Comparison of ENCODE assay signal across 11 cellular contexts in the genomic region with DNA sequence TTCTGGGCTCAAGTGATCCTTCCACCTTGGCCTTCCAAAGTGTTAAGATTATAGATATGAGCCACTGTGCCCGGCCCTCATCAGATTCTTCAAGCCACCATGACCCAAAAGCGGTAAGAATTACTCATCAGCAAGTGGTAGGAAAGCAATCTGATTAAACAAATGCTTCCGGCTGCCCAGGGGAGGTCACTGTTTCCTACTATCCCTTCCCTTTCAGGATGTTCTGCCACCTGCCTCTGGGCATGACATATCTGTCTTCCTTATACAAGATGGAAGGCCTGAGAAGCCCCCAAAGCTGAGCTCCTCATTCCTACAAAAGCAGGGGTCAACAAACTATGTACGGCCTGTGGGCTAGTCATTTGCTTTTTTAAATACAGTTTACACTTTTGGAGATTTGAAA. TPM values are rescaled to one million over a fixed set of nuclear protein-coding genes. Genes with fewer than 3 reads are reported as not detected.
DNase-seq lines count a peak whose midpoint lies in the region; ATAC-seq, FAIRE-seq and TF ChIP-seq lines count a peak whose summit lies in the region.
"Had no signal": no experiment of that assay in that cellular context is flagged by ENCODE, and none has a peak within 500 bp of the region (broad histone marks: within the 10 kb centered on the region; RNA-seq: fewer than 3 reads in every experiment).

No MANE protein-coding gene starts in this region.

- no peak overlapping the region for H3K9ac ChIP-seq in mammary epithelial cell (ENCODE audit: insufficient read depth, low read length)

- DNase-seq in SHP77 (lab: John Stamatoyannopoulos, UW) (peak; percentile 53 to 61), SHP77 treated with DMSO at 0.1 percent for 48 hours (lab: John Stamatoyannopoulos, UW) (no peak), NCI-H226 (peak; percentile 56), mammary epithelial cell (peak; percentile 50), pulmonary artery endothelial cell (ENCODE audit: low read depth, low spot score) (peak; percentile 45), GM19239 (ENCODE audit: insufficient read length, low spot score) (no peak), pancreas (no peak)
- no peak for DNase-seq in activated CD4-positive, CD25-positive, alpha-beta regulatory T cell (lab: John Stamatoyannopoulos, UW)
- DNase-seq: Karpas-422; occipital lobe; stimulated activated CD4-positive, alpha-beta T cell treated with anti-CD3 and anti-CD28 coated beads, Interleukin-4, amount 100 ng/mL, for 4 hours had no signal

- H3K9me3 ChIP-seq in mammary epithelial cell (replicated peaks; ENCODE audit: insufficient read depth, low read length) (no peaks in the 10 kb centered on the region), pancreas (no peaks in the 10 kb centered on the region)

- BruUV-seq in mammary epithelial cell (replicated peaks; lab: Mats Ljungman, UMichigan): TSS peak; percentile 94

- in situ Hi-C loops in mammary epithelial cell (cut with MboI; ENCODE audit: low sequenced_read_pairs in 2 of 2): loop anchor here in 1 of 2 donors (5.0 kb wide), 1 partner anchor 91 kb away; no protein-coding TSS in a partner anchor

- TF ChIP-seq CTCF in mammary epithelial cell (conservative IDR thresholded peaks at IDR 0.05 in 1 of 2, IDR thresholded peaks at IDR 0.05 in 1 of 2; ENCODE audit: extremely low read depth in 1 of 2, insufficient read depth in 1 of 2, low read depth in 1 of 2, low read length in 2 of 2) (peak in 1 of 2 donors; percentile 42), pancreas (IDR thresholded peaks at IDR 0.05) (no peak)

- FAIRE-seq in GM19239 (lab: Jason Lieb, UNC): no peak
- FAIRE-seq in pancreas (lab: Jason Lieb, UNC): no peak

- intact Hi-C loops in mammary epithelial cell (cut with micrococcal nuclease) (loop anchor here (2.0 kb wide), 1 partner anchor 39 kb away; a partner anchor contains a TSS), pancreas (cut with DNase I) (no loop called here)

- H3K4me2 ChIP-seq in mammary epithelial cell (ENCODE audit: insufficient read depth, low read depth, low read length): no peak overlapping the region

- CTCF ChIA-PET in mammary epithelial cell (lab: Charles Lee; ENCODE audit: low non-redundant PET): interaction anchor here (1.6 kb wide), 1 partner anchor 9 kb away, joined by 24 read pairs; a partner anchor contains a TSS

- H3K79me2 ChIP-seq in mammary epithelial cell (ENCODE audit: insufficient read depth, low read length): peaks cover 10% of the 10 kb centered on the region

- H4K20me1 ChIP-seq in mammary epithelial cell (ENCODE audit: insufficient read depth, low read length): no peaks in the 10 kb centered on the region

- H3K27ac ChIP-seq in mammary epithelial cell (ENCODE audit: insufficient read depth, low read depth, low read length) (no peak overlapping the region), pancreas (no peak overlapping the region)

- H3K4me1 ChIP-seq in mammary epithelial cell (ENCODE audit: insufficient read depth, low read length) (peaks cover 30% of the 10 kb centered on the region), pancreas (no peaks in the 10 kb centered on the region)

- dilution Hi-C loops in mammary epithelial cell (cut with HindIII; ENCODE audit: low sequenced_read_pairs): no loop called here

- peaks cover 4% of the 10 kb centered on the region for H3K36me3 ChIP-seq in mammary epithelial cell (ENCODE audit: insufficient read depth, low read length)
- H3K36me3 ChIP-seq in pancreas: no peaks in the 10 kb centered on the region

- H3K4me3 ChIP-seq in mammary epithelial cell (replicated peaks in 1 of 3; ENCODE audit: insufficient read depth in 1 of 3, low read depth in 2 of 3, low read length in 3 of 3) (no peak overlapping the region), pancreas (no peak overlapping the region)

- H3K27me3 ChIP-seq in mammary epithelial cell (ENCODE audit: insufficient read depth, low read length) (no peaks in the 10 kb centered on the region), pancreas (no peaks in the 10 kb centered on the region)

- WGBS in mammary epithelial cell (ENCODE audit: low coverage, missing lambda C conversion rate): 36% methylated on average over 3 of the region's 4 CpGs
- WGBS in pancreas, 2 donors: 65 to 76% methylated on average over 4 of the region's 4 CpGs

- no peak overlapping the region for H2AFZ ChIP-seq in mammary epithelial cell (ENCODE audit: low read depth, low read length)

- ATAC-seq in pancreas: no peak

RNA-seq across cellular contexts. Expression of a gene that starts 6.9 kb away (rescaled TPM):
- total RNA-seq in mammary epithelial cell (10 to 100 TPM in 1 of 2 donors, 1 to 10 TPM in 1; 8.5 to 29.3 TPM), pulmonary artery endothelial cell (7.5 TPM in 2 replicates), pancreas (1 to 10 TPM; 5.2 to 8.6 (median 6.0) TPM)
- polyA plus RNA-seq in mammary epithelial cell (3.6 TPM), pancreas (1 to 10 TPM; 8.5 TPM)
- polyA minus RNA-seq in mammary epithelial cell: 1.1 TPM

RNA-seq across cellular contexts. Expression of a gene that starts 9.4 kb away (rescaled TPM):
- total RNA-seq in mammary epithelial cell: 10 to 100 TPM; 36.7 to 76.3 TPM
- 43.1 TPM for polyA plus RNA-seq in mammary epithelial cell
- polyA minus RNA-seq in mammary epithelial cell: 7.2 TPM
- 35.8 and 44.0 TPM in 2 replicates for total RNA-seq in pulmonary artery endothelial cell
- 10 to 100 TPM; 32.4 to 41.9 (median 37.1) TPM for total RNA-seq in pancreas
- polyA plus RNA-seq in pancreas: 10 to 100 TPM; 42.9 to 78.1 TPM

RNA-seq across cellular contexts. Expression of a gene that starts 13.1 kb away (rescaled TPM):
- total RNA-seq in mammary epithelial cell (10 to 100 TPM; 35.8 to 83.1 TPM), pulmonary artery endothelial cell (30.0 and 30.3 TPM in 2 replicates), pancreas (10 to 100 TPM in 3 of 6 donors, 1 to 10 TPM in 3; 6.1 to 12.4 (median 9.3) TPM)
- polyA plus RNA-seq in mammary epithelial cell (72.6 TPM), pancreas (10 to 100 TPM; 21.4 to 25.4 TPM)
- polyA minus RNA-seq in mammary epithelial cell: 26.9 TPM

RNA-seq across cellular contexts. Expression of a gene that starts 14.6 kb away (rescaled TPM):
- under 1 TPM; 0.47 to 0.50 TPM for total RNA-seq in mammary epithelial cell
- 0.24 TPM for polyA plus RNA-seq in mammary epithelial cell
- not detected for polyA minus RNA-seq in mammary epithelial cell
- total RNA-seq in pulmonary artery endothelial cell: 1.3 and 3.0 TPM in 2 replicates
- total RNA-seq in pancreas: under 1 TPM in 5 of 6 donors, not detected in 1; 0.04 to 0.59 (median 0.12) TPM
- under 1 TPM; 0.23 to 0.35 TPM for polyA plus RNA-seq in pancreas

RNA-seq across cellular contexts. Expression of a gene that starts 29.0 kb away (rescaled TPM):
- total RNA-seq in mammary epithelial cell (10 to 100 TPM; 59.0 to 70.7 TPM), pulmonary artery endothelial cell (126 and 150 TPM in 2 replicates), pancreas (10 to 100 TPM; 25.5 to 46.8 (median 31.8) TPM)
- polyA plus RNA-seq in mammary epithelial cell (94.5 TPM), pancreas (10 to 100 TPM; 64.1 to 71.1 TPM)
- 26.3 TPM for polyA minus RNA-seq in mammary epithelial cell

Comparison
In these comparisons a context has a peak if more than half of its experiments do, and no peak if none do; other contexts are left out.
1. DNase-seq: peak in SHP77 (2 of 2), NCI-H226 (single experiment), mammary epithelial cell (single experiment) and pulmonary artery endothelial cell (single experiment); none in SHP77 treated with DMSO at 0.1 percent for 48 hours (single experiment), GM19239 (single experiment), pancreas (0 of 6) and activated CD4-positive, CD25-positive, alpha-beta regulatory T cell (0 of 4).